In genomic region chr4:145107126-145107525, GRCh38 we compare ENCODE assay signal across 21 cellular contexts. TPM values are rescaled to one million over a fixed set of nuclear protein-coding genes. Genes with fewer than 3 reads are reported as not detected.
DNase-seq lines count a peak whose midpoint lies in the region; ATAC-seq, FAIRE-seq and TF ChIP-seq lines count a peak whose summit lies in the region.
"Had no signal": no experiment of that assay in that cellular context is flagged by ENCODE, and none has a peak within 500 bp of the region (broad histone marks: within the 10 kb centered on the region; RNA-seq: fewer than 3 reads in every experiment).

No MANE protein-coding gene starts in this region.

- BruUV-seq in endothelial cell of umbilical vein (replicated peaks; lab: Mats Ljungman, UMichigan): no TSS peak

- H3K4me3 Mint-ChIP-seq in activated T-helper 1 cell treated with anti-CD3 and anti-CD28 coated beads, Interleukin-12 subunit alpha, Interleukin-12 subunit beta, Interleukin-2, Interleukin-4 antibody, amounts not matched to agents 30 ng/mL and 10 ng/mL and 1 ng/mL, durations not matched to agents 14 hours and 24 hours and 36 hours: no peak overlapping the region

- H3K27me3 Mint-ChIP-seq in activated T-helper 1 cell treated with anti-CD3 and anti-CD28 coated beads, Interleukin-12 subunit alpha, Interleukin-12 subunit beta, Interleukin-2, Interleukin-4 antibody, amounts not matched to agents 30 ng/mL and 10 ng/mL and 1 ng/mL, durations not matched to agents 14 hours and 24 hours and 36 hours (ENCODE audit: insufficient read depth): no peaks in the 10 kb centered on the region

- intact Hi-C loops in activated T-helper 1 cell treated with anti-CD3 and anti-CD28 coated beads, Interleukin-12 subunit alpha, Interleukin-12 subunit beta, Interleukin-2, Interleukin-4 antibody, amounts not matched to agents 30 ng/mL and 10 ng/mL and 1 ng/mL, durations not matched to agents 14 hours and 24 hours and 36 hours (cut with micrococcal nuclease): no loop called here
- intact Hi-C loops in endothelial cell of umbilical vein (cut with micrococcal nuclease): loop anchor here (1.0 kb wide), 1 partner anchor 9 kb away; the partner anchor contains the start of genes ABCE1 and ANAPC10

- TF ChIP-seq CTCF in endothelial cell of umbilical vein (IDR thresholded peaks at IDR 0.05; ENCODE audit: extremely low read depth in 1 of 2, insufficient read depth in 1 of 2, low read depth in 1 of 2, low read length in 2 of 2) (no peak), right atrium auricular region (IDR thresholded peaks at IDR 0.05) (no peak)

- H3K9ac ChIP-seq in endothelial cell of umbilical vein (replicated peaks; ENCODE audit: extremely low read depth, insufficient read depth, low read length): no peak overlapping the region

- POLR2A ChIA-PET in endothelial cell of umbilical vein (lab: Charles Lee): no interaction called here

- peak overlapping the region; percentile 32 for H3K27ac Mint-ChIP-seq in activated T-helper 1 cell treated with anti-CD3 and anti-CD28 coated beads, Interleukin-12 subunit alpha, Interleukin-12 subunit beta, Interleukin-2, Interleukin-4 antibody, amounts not matched to agents 30 ng/mL and 10 ng/mL and 1 ng/mL, durations not matched to agents 14 hours and 24 hours and 36 hours

- no peak for ATAC-seq in GM19351 (IDR thresholded peaks at IDR 0.05; ENCODE audit: unreplicated experiment)
- ATAC-seq in GM18870 (IDR thresholded peaks at IDR 0.05; ENCODE audit: unreplicated experiment): no peak
- ATAC-seq: HCT116 had no signal

- DNase-seq in NCI-H748 treated with DMSO at 0.1 percent for 48 hours (lab: John Stamatoyannopoulos, UW) (peak; percentile 1), NCI-H748 (lab: John Stamatoyannopoulos, UW; ENCODE audit: unreplicated experiment) (no peak), KBM-7 (peak; percentile 26), endothelial cell of umbilical vein (ENCODE audit: low read depth, low spot score) (peak; percentile 51), right atrium auricular region (ENCODE audit: low spot score) (no peak)
- no peak for DNase-seq in activated T-helper 1 cell treated with anti-CD3 and anti-CD28 coated beads, Interleukin-12 subunit alpha, Interleukin-12 subunit beta, Interleukin-2, Interleukin-4 antibody, amounts not matched to agents 30 ng/mL and 10 ng/mL and 1 ng/mL, durations not matched to agents 14 hours and 24 hours and 36 hours (ENCODE audit: low spot score)
- DNase-seq: GOT3, IMR-90, MV-4-11, NCI-H1105 treated with DMSO at 0.1 percent for 48 hours, NCI-H2029 treated with DMSO at 0.1 percent for 48 hours, NCI-H2171, NCI-H446 treated with DMSO at 0.1 percent for 48 hours, NCI-H526 treated with DMSO at 0.1 percent for 48 hours, SIG-M5 had no signal

- peak overlapping the region; percentile 27 for H3K4me2 ChIP-seq in endothelial cell of umbilical vein (ENCODE audit: insufficient read depth, low read length)

- dilution Hi-C loops in endothelial cell of umbilical vein (cut with MboI; ENCODE audit: extremely low pct_ligation_motif_present, low sequenced_read_pairs): no loop called here

- H3K27ac ChIP-seq in endothelial cell of umbilical vein (ENCODE audit: insufficient read depth, low read depth, low read length) (peak overlapping the region; percentile 11), right atrium auricular region (no peak overlapping the region)
- H3K27ac ChIP-seq: C4-2B, RWPE1 had no signal

- H3K4me1 ChIP-seq in endothelial cell of umbilical vein (ENCODE audit: control insufficient read depth, extremely low read depth, insufficient read depth, low read length) (peaks cover 22% of the 10 kb centered on the region), right atrium auricular region (no peaks in the 10 kb centered on the region)

- in situ Hi-C loops in KBM-7 (cut with MboI; ENCODE audit: low pct_unique_long_range_greater_than_20kb, low sequenced_read_pairs): no loop called here

- no peaks in the 10 kb centered on the region for H3K9me3 Mint-ChIP-seq in activated T-helper 1 cell treated with anti-CD3 and anti-CD28 coated beads, Interleukin-12 subunit alpha, Interleukin-12 subunit beta, Interleukin-2, Interleukin-4 antibody, amounts not matched to agents 30 ng/mL and 10 ng/mL and 1 ng/mL, durations not matched to agents 14 hours and 24 hours and 36 hours

- peaks cover 6% of the 10 kb centered on the region for H4K20me1 ChIP-seq in endothelial cell of umbilical vein (replicated peaks; ENCODE audit: control insufficient read depth, extremely low read depth, insufficient read depth, low read length)

- H3K36me3 ChIP-seq in endothelial cell of umbilical vein (ENCODE audit: control insufficient read depth in 2 of 2, extremely low read depth in 1 of 2, insufficient read depth in 2 of 2, low read length in 2 of 2) (peaks cover 6 to 43% of the 10 kb centered on the region in 2 experiments), right atrium auricular region (peaks cover 68% of the 10 kb centered on the region)

- FAIRE-seq in endothelial cell of umbilical vein (lab: Jason Lieb, UNC): no peak
- FAIRE-seq: GM12891 had no signal

- no peak overlapping the region for H2AFZ ChIP-seq in endothelial cell of umbilical vein (ENCODE audit: low read depth, low read length)

- peaks cover 59% of the 10 kb centered on the region for H3K79me2 ChIP-seq in endothelial cell of umbilical vein (ENCODE audit: control insufficient read depth, insufficient read depth, low read length)

- peaks cover 35% of the 10 kb centered on the region for H3K36me3 Mint-ChIP-seq in activated T-helper 1 cell treated with anti-CD3 and anti-CD28 coated beads, Interleukin-12 subunit alpha, Interleukin-12 subunit beta, Interleukin-2, Interleukin-4 antibody, amounts not matched to agents 30 ng/mL and 10 ng/mL and 1 ng/mL, durations not matched to agents 14 hours and 24 hours and 36 hours (ENCODE audit: low read depth)

- H3K4me1 Mint-ChIP-seq in activated T-helper 1 cell treated with anti-CD3 and anti-CD28 coated beads, Interleukin-12 subunit alpha, Interleukin-12 subunit beta, Interleukin-2, Interleukin-4 antibody, amounts not matched to agents 30 ng/mL and 10 ng/mL and 1 ng/mL, durations not matched to agents 14 hours and 24 hours and 36 hours (ENCODE audit: low read depth): peaks cover 11% of the 10 kb centered on the region

- H3K9me1 ChIP-seq in endothelial cell of umbilical vein (replicated peaks; ENCODE audit: control insufficient read depth, extremely low read depth, insufficient read depth, low read length): no peaks in the 10 kb centered on the region

- H3K4me3 ChIP-seq in endothelial cell of umbilical vein (replicated peaks in 1 of 3; ENCODE audit: insufficient read depth in 1 of 3, low read depth in 1 of 3, low read length in 3 of 3) (no peak overlapping the region), right atrium auricular region (no peak overlapping the region)

- CTCF ChIA-PET in endothelial cell of umbilical vein (lab: Charles Lee): interaction anchor here (0.9 to 1.3 kb wide), 2 partner anchors 12 to 445 kb away, joined by 3 to 5 read pairs; no protein-coding TSS in a partner anchor

- H3K27me3 ChIP-seq in endothelial cell of umbilical vein (ENCODE audit: control insufficient read depth in 2 of 2, insufficient read depth in 2 of 2, low read length in 2 of 2): no peaks in the 10 kb centered on the region
- H3K27me3 ChIP-seq in right atrium auricular region: no peaks in the 10 kb centered on the region

- H3K9me3 ChIP-seq in endothelial cell of umbilical vein (replicated peaks; ENCODE audit: control insufficient read depth, insufficient read depth, low read length) (no peaks in the 10 kb centered on the region), right atrium auricular region (no peaks in the 10 kb centered on the region)

- no peak for TF ChIP-seq POLR2A in endothelial cell of umbilical vein (IDR thresholded peaks at IDR 0.05; ENCODE audit: low read depth, low read length)

TF ChIP-seq in endothelial cell of umbilical vein, 7 proteins besides CTCF, POLR2A, EP300 and RAD21 (continues in another document):
- TF ChIP-seq JUN (IDR thresholded peaks at IDR 0.05; ENCODE audit: borderline replicate concordance, insufficient read depth, insufficient read length, low read depth) (no peak), GATA2 (IDR thresholded peaks at IDR 0.05; ENCODE audit: insufficient read depth, insufficient read length, low read depth, low read length) (no peak), FOS (IDR thresholded peaks at IDR 0.05; ENCODE audit: borderline replicate concordance, insufficient read depth, low read length) (no peak), MAX (IDR thresholded peaks at IDR 0.05; ENCODE audit: insufficient read depth, insufficient read length) (no peak), MYC (IDR thresholded peaks at IDR 0.05; ENCODE audit: low read depth, low read length) (no peak)

RNA-seq across cellular contexts. Expression of gene ABCE1, which starts 9.0 kb away (rescaled TPM):
- 155 and 176 TPM in 2 replicates for total RNA-seq in activated T-helper 1 cell treated with anti-CD3 and anti-CD28 coated beads, Interleukin-12 subunit alpha, Interleukin-12 subunit beta, Interleukin-2, Interleukin-4 antibody, amounts not matched to agents 30 ng/mL and 10 ng/mL and 1 ng/mL, durations not matched to agents 14 hours and 24 hours and 36 hours
- 107 and 114 TPM in 2 replicates for total RNA-seq in endothelial cell of umbilical vein
- 32.3 and 38.4 TPM in 2 replicates for polyA plus RNA-seq in endothelial cell of umbilical vein
- 75.8 and 87.0 TPM in 2 replicates for polyA plus RNA-seq in endothelial cell of umbilical vein (2011; cell fraction: cytosol; rRNA removed)
- polyA plus RNA-seq in endothelial cell of umbilical vein (2011; cell fraction: nucleus; rRNA removed): 106 and 121 TPM in 2 replicates
- polyA plus RNA-seq in endothelial cell of umbilical vein (2012): 87.0 and 110 TPM in 2 replicates
- 78.9 and 107 TPM in 2 replicates for polyA minus RNA-seq in endothelial cell of umbilical vein
- 21.8 TPM for polyA minus RNA-seq in endothelial cell of umbilical vein (2011; cell fraction: cytosol; rRNA and poly(A)+ RNA removed)
- polyA minus RNA-seq in endothelial cell of umbilical vein (2011; cell fraction: nucleus; rRNA and poly(A)+ RNA removed): 41.6 and 80.4 TPM in 2 replicates
- 10 to 100 TPM; 36.2 to 43.9 TPM for total RNA-seq in right atrium auricular region

RNA-seq across cellular contexts. Expression of gene ANAPC10, which starts 9.1 kb away (rescaled TPM):
- total RNA-seq in activated T-helper 1 cell treated with anti-CD3 and anti-CD28 coated beads, Interleukin-12 subunit alpha, Interleukin-12 subunit beta, Interleukin-2, Interleukin-4 antibody, amounts not matched to agents 30 ng/mL and 10 ng/mL and 1 ng/mL, durations not matched to agents 14 hours and 24 hours and 36 hours: 25.4 and 32.1 TPM in 2 replicates
- total RNA-seq in endothelial cell of umbilical vein: 21.4 and 24.0 TPM in 2 replicates
- 11.9 and 15.7 TPM in 2 replicates for polyA plus RNA-seq in endothelial cell of umbilical vein
- polyA plus RNA-seq in endothelial cell of umbilical vein (2011; cell fraction: cytosol; rRNA removed): 21.7 and 23.9 TPM in 2 replicates
- polyA plus RNA-seq in endothelial cell of umbilical vein (2011; cell fraction: nucleus; rRNA removed): 19.9 and 20.6 TPM in 2 replicates
- 13.9 and 20.8 TPM in 2 replicates for polyA plus RNA-seq in endothelial cell of umbilical vein (2012)
- 16.2 and 18.7 TPM in 2 replicates for polyA minus RNA-seq in endothelial cell of umbilical vein
- polyA minus RNA-seq in endothelial cell of umbilical vein (2011; cell fraction: cytosol; rRNA and poly(A)+ RNA removed): 7.7 TPM
- polyA minus RNA-seq in endothelial cell of umbilical vein (2011; cell fraction: nucleus; rRNA and poly(A)+ RNA removed): 44.6 and 53.9 TPM in 2 replicates
- 10 to 100 TPM; 15.4 to 20.3 TPM for total RNA-seq in right atrium auricular region

Comparison
In these comparisons a context has a peak if more than half of its experiments do, and no peak if none do; other contexts are left out.
1. DNase-seq: peak in NCI-H748 treated with DMSO at 0.1 percent for 48 hours (single experiment), KBM-7 (single experiment) and endothelial cell of umbilical vein (single experiment); none in NCI-H748 (single experiment), activated T-helper 1 cell treated with anti-CD3 and anti-CD28 coated beads, Interleukin-12 subunit alpha, Interleukin-12 subunit beta, Interleukin-2, Interleukin-4 antibody, amounts not matched to agents 30 ng/mL and 10 ng/mL and 1 ng/mL, durations not matched to agents 14 hours and 24 hours and 36 hours (single experiment) and right atrium auricular region (single experiment).